Comparison of ENCODE assay signal across 12 cellular contexts in the genomic region with DNA sequence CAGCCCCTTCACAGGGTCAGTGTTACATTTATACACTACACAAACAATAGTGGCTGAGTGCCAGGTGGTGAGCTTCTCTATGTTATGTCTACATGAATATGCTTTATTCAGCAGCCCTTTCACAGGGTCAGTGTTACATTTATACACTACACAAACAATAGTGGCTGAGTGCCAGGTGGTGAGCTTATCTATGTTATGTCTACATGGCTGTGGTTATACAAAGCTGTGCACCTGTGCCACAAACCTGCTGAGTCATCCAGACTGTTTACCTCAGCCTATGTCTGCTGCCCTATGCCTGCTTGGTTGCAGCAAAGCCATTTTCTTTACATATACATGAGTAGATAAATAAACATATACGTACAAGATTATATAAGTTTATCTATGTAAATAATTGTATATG.
A peak's percentile ranks its signal among the peaks of the same experiment; 100 is the strongest.
DNase-seq lines count a peak whose midpoint lies in the region; TF ChIP-seq lines count a peak whose summit lies in the region.
"Had no signal": no experiment of that assay in that cellular context is flagged by ENCODE, and none has a peak within 500 bp of the region (broad histone marks: within the 10 kb centered on the region; RNA-seq: fewer than 3 reads in every experiment).

No MANE protein-coding gene starts in this region.

- no peak overlapping the region for H3K4ac ChIP-seq in neuronal stem cell (ENCODE audit: low read length)

- WGBS in neuronal stem cell (ENCODE audit: extremely low coverage in 2 of 2, insufficient read length in 2 of 2, insufficient replicate concordance in 1 of 2), 2 donors = no CpG with 5 or more reads among the region's 1 CpG
- WGBS in sigmoid colon, 2 donors = 23 to 63% methylated on average over 1 of the region's 1 CpG

- H3K18ac ChIP-seq in neuronal stem cell (ENCODE audit: low read length) = no peak overlapping the region

- H3K9me3 ChIP-seq in Loucy (ENCODE audit: insufficient read depth, low read depth, low read length) (no peaks in the 10 kb centered on the region; the same call in 1 of the 2 replicates), neuronal stem cell (replicated peaks in 1 of 2; ENCODE audit: control insufficient read depth in 2 of 2, insufficient read depth in 1 of 2, low read depth in 1 of 2, low read length in 2 of 2) (peaks cover 0 to 21% of the 10 kb centered on the region in 2 donors), sigmoid colon (no peaks in the 10 kb centered on the region)

- no peak overlapping the region for H3K4me3 ChIP-seq in Loucy (ENCODE audit: low read length, poor library complexity, severe bottlenecking)
- no peak overlapping the region for H3K4me3 ChIP-seq in neuronal stem cell (ENCODE audit: low read length in 2 of 2)
- H3K4me3 ChIP-seq in sigmoid colon = no peak overlapping the region

- peak overlapping the region; percentile 55 for H3K4me2 ChIP-seq in Loucy (ENCODE audit: low read depth, low read length, poor library complexity, severe bottlenecking)
- no peak overlapping the region for H3K4me2 ChIP-seq in neuronal stem cell (ENCODE audit: insufficient read depth, low read length, poor library complexity, severe bottlenecking)

- H2BK12ac ChIP-seq in neuronal stem cell (ENCODE audit: low read length) = no peak overlapping the region

- no peak overlapping the region for H3K9ac ChIP-seq in Loucy (ENCODE audit: low read depth, low read length, poor library complexity, severe bottlenecking)
- no peak overlapping the region for H3K9ac ChIP-seq in neuronal stem cell (ENCODE audit: low read depth, low read length, poor library complexity)

- H3F3A ChIP-seq in Loucy (ENCODE audit: low read depth) = no peaks in the 10 kb centered on the region

- peak; percentile 22 for DNase-seq in DMS153 treated with DMSO at 0.1 percent for 48 hours (lab: John Stamatoyannopoulos, UW; ENCODE audit: unreplicated experiment)
- DNase-seq in RPMI7951 (ENCODE audit: low read depth) = peak; percentile 46
- peak; percentile 49 for DNase-seq in iris pigment epithelial cell (ENCODE audit: low read depth)
- no peak for DNase-seq in neuronal stem cell (ENCODE audit: low spot score)
- no peak for DNase-seq in sigmoid colon
- no peak for DNase-seq in posterior vena cava (ENCODE audit: low spot score)
- DNase-seq in D341Med (ENCODE audit: low spot score) = no peak
- DNase-seq: activated B cell treated with CpG ODN at 0.5 μM for 24 hours; activated naive CD4-positive, alpha-beta T cell; hippocampal formation; stimulated activated naive B cell treated with anti-CD40 and anti-IgM and Interleukin-4, amounts not matched to agents 10 μg/mL and 1 μg/mL and 100 μg/mL, for 72 hours had no signal

- no peaks in the 10 kb centered on the region for H3K9me2 ChIP-seq in Loucy (replicated peaks; ENCODE audit: low read depth, low read length)

- H3K27me3 ChIP-seq in Loucy (ENCODE audit: insufficient read depth, low read length, poor library complexity, severe bottlenecking) = no peaks in the 10 kb centered on the region
- H3K27me3 ChIP-seq in neuronal stem cell (ENCODE audit: control insufficient read depth in 3 of 3, insufficient read depth in 3 of 3, low read depth in 1 of 3, low read length in 3 of 3) = no peaks in the 10 kb centered on the region
- no peaks in the 10 kb centered on the region for H3K27me3 ChIP-seq in sigmoid colon

- H4K8ac ChIP-seq in neuronal stem cell (ENCODE audit: low read depth, low read length) = no peak overlapping the region

- H3K36me3 ChIP-seq in Loucy (ENCODE audit: insufficient read depth, low read length) (no peaks in the 10 kb centered on the region), neuronal stem cell (replicated peaks in 1 of 2; ENCODE audit: control insufficient read depth in 2 of 2, insufficient read depth in 2 of 2, low read length in 2 of 2) (no peaks in the 10 kb centered on the region), sigmoid colon (no peaks in the 10 kb centered on the region)

- H3K27ac ChIP-seq in neuronal stem cell (replicated peaks; ENCODE audit: low read length) (no peak overlapping the region), sigmoid colon (no peak overlapping the region)

- no peak overlapping the region for H3K14ac ChIP-seq in neuronal stem cell (ENCODE audit: low read length)

- no peaks in the 10 kb centered on the region for H4K20me1 ChIP-seq in Loucy (ENCODE audit: insufficient read depth, low read length, poor library complexity, severe bottlenecking)

- no peak for TF ChIP-seq POLR2A in sigmoid colon (IDR thresholded peaks at IDR 0.05)

- H2AK5ac ChIP-seq in neuronal stem cell (ENCODE audit: low read depth, low read length) = no peak overlapping the region

- no peak overlapping the region for H2BK5ac ChIP-seq in neuronal stem cell (ENCODE audit: low read length)

- no peak overlapping the region for H2BK120ac ChIP-seq in neuronal stem cell (ENCODE audit: low read depth, low read length)

- no peaks in the 10 kb centered on the region for H3K79me1 ChIP-seq in neuronal stem cell (ENCODE audit: low read depth, low read length)

- no peak overlapping the region for H4K91ac ChIP-seq in neuronal stem cell (ENCODE audit: low read depth, low read length, poor library complexity)

- TF ChIP-seq CTCF in Loucy (conservative IDR thresholded peaks at IDR 0.05; ENCODE audit: low read length) (no peak), sigmoid colon (IDR thresholded peaks at IDR 0.05) (no peak)

- H2AFZ ChIP-seq in Loucy (ENCODE audit: low read length) (no peak overlapping the region), neuronal stem cell (ENCODE audit: low read length) (no peak overlapping the region)

- no peak for TF ChIP-seq EP300 in sigmoid colon (IDR thresholded peaks at IDR 0.05)

- H3K79me2 ChIP-seq in Loucy (ENCODE audit: insufficient read depth, low read length) = no peaks in the 10 kb centered on the region

- H3K4me1 ChIP-seq in Loucy (ENCODE audit: insufficient read depth, low read length, poor library complexity, severe bottlenecking) (peaks cover 13% of the 10 kb centered on the region), neuronal stem cell (ENCODE audit: control insufficient read depth in 2 of 2, insufficient read depth in 1 of 2, low read depth in 1 of 2, low read length in 2 of 2) (no peaks in the 10 kb centered on the region), sigmoid colon (no peaks in the 10 kb centered on the region)

- H2BK15ac ChIP-seq in neuronal stem cell (ENCODE audit: low read length) = no peak overlapping the region

- H3K23ac ChIP-seq in neuronal stem cell (ENCODE audit: low read depth, low read length, poor library complexity) = no peak overlapping the region

- intact Hi-C loops in sigmoid colon (cut with DNase I) (no loop called here), posterior vena cava (cut with DNase I) (no loop called here)

Comparison
In these comparisons a context has a peak if more than half of its experiments do, and no peak if none do; other contexts are left out.
1. DNase-seq: peak in DMS153 treated with DMSO at 0.1 percent for 48 hours (single experiment), RPMI7951 (single experiment) and iris pigment epithelial cell (single experiment); none in neuronal stem cell (single experiment), sigmoid colon (single experiment), posterior vena cava (single experiment) and D341Med (single experiment).